8 cellular contexts compared by ENCODE assay signal in the genomic region with DNA sequence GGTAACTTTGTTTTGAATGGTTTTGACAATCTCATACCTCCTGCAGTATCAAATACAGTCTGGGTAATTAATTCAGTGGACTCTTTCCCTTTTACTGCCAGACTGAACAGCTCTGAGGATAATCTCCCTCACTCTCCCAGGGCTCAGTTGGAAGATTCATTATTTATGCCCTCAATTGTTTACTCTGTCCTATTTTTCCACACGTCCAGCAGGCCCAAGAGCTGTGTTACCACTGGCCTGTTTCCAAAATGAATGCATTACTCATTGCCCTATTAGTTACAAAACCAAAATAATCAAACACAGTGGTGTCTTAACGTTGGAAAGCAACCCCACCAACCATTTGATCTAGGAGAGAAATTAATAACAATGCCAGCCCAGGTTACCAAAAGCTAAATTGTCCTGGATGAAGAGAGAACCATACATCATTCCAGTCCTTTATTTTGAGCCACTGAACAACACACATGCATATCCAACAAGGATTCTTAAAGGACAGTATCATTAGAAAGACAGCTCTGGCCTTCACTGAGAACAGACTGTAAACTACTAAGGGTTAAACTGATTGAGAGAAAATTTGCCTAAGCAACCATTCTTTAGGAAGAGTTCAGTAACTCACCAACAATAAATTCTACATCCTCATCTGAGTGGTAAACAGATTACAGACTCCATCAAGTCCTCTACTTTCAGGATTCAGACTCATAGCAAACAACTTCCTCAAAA. TPM values are rescaled to one million over a fixed set of nuclear protein-coding genes. Genes with fewer than 3 reads are reported as not detected.
DNase-seq lines count a peak whose midpoint lies in the region; ATAC-seq and TF ChIP-seq lines count a peak whose summit lies in the region.

No MANE protein-coding gene starts in this region.

- H3K27me3 ChIP-seq in iPS-15b (ENCODE audit: control insufficient read depth, insufficient read depth, low read length) (no peaks in the 10 kb centered on the region), smooth muscle cell (ENCODE audit: low read depth) (no peaks in the 10 kb centered on the region)

- H3K4me1 Mint-ChIP-seq in activated naive CD8-positive, alpha-beta T cell treated with anti-CD3 and anti-CD28 coated beads for 36 hours: peaks cover 44% of the 10 kb centered on the region

- H3K4me1 ChIP-seq in iPS-15b (ENCODE audit: control insufficient read depth, insufficient read depth, low read length): peaks cover 20% of the 10 kb centered on the region
- peaks cover 20% of the 10 kb centered on the region for H3K4me1 ChIP-seq in smooth muscle cell (ENCODE audit: low read depth)

- DNase-seq in COLO668 (lab: John Stamatoyannopoulos, UW; ENCODE audit: unreplicated experiment) (peak; percentile 7), LNCaP clone FGC (ENCODE audit: low read depth) (peak; percentile 63), smooth muscle cell (lab: John Stamatoyannopoulos, UW; ENCODE audit: unreplicated experiment) (no peak)
- no peak for DNase-seq in activated naive CD8-positive, alpha-beta T cell treated with anti-CD3 and anti-CD28 coated beads for 36 hours
- DNase-seq in stimulated activated CD4-positive, alpha-beta T cell treated with anti-CD3 and anti-CD28 coated beads, Interleukin-4, amount 100 ng/mL, for 24 hours: no peak

- H3K27me3 Mint-ChIP-seq in activated naive CD8-positive, alpha-beta T cell treated with anti-CD3 and anti-CD28 coated beads for 36 hours: no peaks in the 10 kb centered on the region

- H3K4me3 ChIP-seq in LNCaP clone FGC (ENCODE audit: low read depth, low read length): no peak overlapping the region
- H3K4me3 ChIP-seq in iPS-15b (ENCODE audit: low read depth, low read length): peak overlapping the region; percentile 3
- no peak overlapping the region for H3K4me3 ChIP-seq in smooth muscle cell

- H3K27ac ChIP-seq in smooth muscle cell (ENCODE audit: low read depth): peak overlapping the region; percentile 95

- H3K4me3 Mint-ChIP-seq in activated naive CD8-positive, alpha-beta T cell treated with anti-CD3 and anti-CD28 coated beads for 36 hours: no peak overlapping the region

- peaks cover 2% of the 10 kb centered on the region for H3K36me3 ChIP-seq in iPS-15b (ENCODE audit: control insufficient read depth, insufficient read depth, low read length)
- H3K36me3 ChIP-seq in smooth muscle cell (ENCODE audit: low read depth): no peaks in the 10 kb centered on the region

- H3K9me3 Mint-ChIP-seq in activated naive CD8-positive, alpha-beta T cell treated with anti-CD3 and anti-CD28 coated beads for 36 hours: no peaks in the 10 kb centered on the region

- peak overlapping the region; percentile 29 for H3K9ac ChIP-seq in iPS-15b (ENCODE audit: low read depth, low read length)
- peak overlapping the region; percentile 28 for H3K9ac ChIP-seq in smooth muscle cell (ENCODE audit: low read depth)

- H3K79me2 ChIP-seq in smooth muscle cell (ENCODE audit: low read depth): peaks cover 69% of the 10 kb centered on the region

- H3K4me2 ChIP-seq in smooth muscle cell: peak overlapping the region; percentile 35

- H4K20me1 ChIP-seq in smooth muscle cell (ENCODE audit: low read depth): peaks cover 78% of the 10 kb centered on the region

- H3K36me3 Mint-ChIP-seq in activated naive CD8-positive, alpha-beta T cell treated with anti-CD3 and anti-CD28 coated beads for 36 hours: peaks cover 11% of the 10 kb centered on the region

- no peak for TF ChIP-seq CTCF in LNCaP clone FGC (IDR thresholded peaks at IDR 0.05; ENCODE audit: control insufficient read depth, extremely low read depth, insufficient read depth)
- no peak for TF ChIP-seq CTCF in smooth muscle cell (IDR thresholded peaks at IDR 0.05; ENCODE audit: borderline replicate concordance, insufficient read depth, poor library complexity, severe bottlenecking)

- no peak overlapping the region for H2AFZ ChIP-seq in smooth muscle cell (ENCODE audit: low read depth)

- peaks cover 28% of the 10 kb centered on the region for H3F3A ChIP-seq in smooth muscle cell (ENCODE audit: low read depth)

- peak overlapping the region; percentile 43 for H3K27ac Mint-ChIP-seq in activated naive CD8-positive, alpha-beta T cell treated with anti-CD3 and anti-CD28 coated beads for 36 hours

- ATAC-seq in GM21737 (IDR thresholded peaks at IDR 0.05; ENCODE audit: unreplicated experiment) (no peak), GM18907 (IDR thresholded peaks at IDR 0.05; ENCODE audit: unreplicated experiment) (no peak)

- WGBS in smooth muscle cell (ENCODE audit: low lambda C conversion rate): 2% methylated on average over 2 of the region's 2 CpGs

- no peaks in the 10 kb centered on the region for H3K9me3 ChIP-seq in iPS-15b (ENCODE audit: control insufficient read depth, insufficient read depth, low read length)
- H3K9me3 ChIP-seq in smooth muscle cell (replicated peaks; ENCODE audit: low read depth): no peaks in the 10 kb centered on the region

RNA-seq across cellular contexts. Expression of gene FAM222B, which starts 34.5 kb away (rescaled TPM):
- total RNA-seq in activated naive CD8-positive, alpha-beta T cell treated with anti-CD3 and anti-CD28 coated beads for 36 hours: 10 to 100 TPM; 13.9 to 14.2 TPM
- 10.6 and 20.5 TPM in 2 replicates for total RNA-seq in smooth muscle cell
- 28.0 and 35.9 TPM in 2 replicates for polyA plus RNA-seq in smooth muscle cell

RNA-seq across cellular contexts. Expression of gene ERAL1, which starts 46.7 kb away (rescaled TPM):
- 10 to 100 TPM; 77.6 to 80.4 TPM for total RNA-seq in activated naive CD8-positive, alpha-beta T cell treated with anti-CD3 and anti-CD28 coated beads for 36 hours
- 30.0 and 37.6 TPM in 2 replicates for total RNA-seq in smooth muscle cell
- polyA plus RNA-seq in smooth muscle cell: 58.9 and 59.3 TPM in 2 replicates

Comparison
In these comparisons a context has a peak if more than half of its experiments do, and no peak if none do; other contexts are left out.
1. DNase-seq: peak in COLO668 (single experiment) and LNCaP clone FGC (single experiment); none in activated naive CD8-positive, alpha-beta T cell treated with anti-CD3 and anti-CD28 coated beads for 36 hours (single experiment), smooth muscle cell (single experiment) and stimulated activated CD4-positive, alpha-beta T cell treated with anti-CD3 and anti-CD28 coated beads, Interleukin-4, amount 100 ng/mL, for 24 hours (single experiment).